ENCODE assay signal across 8 cellular contexts in the genomic region with DNA sequence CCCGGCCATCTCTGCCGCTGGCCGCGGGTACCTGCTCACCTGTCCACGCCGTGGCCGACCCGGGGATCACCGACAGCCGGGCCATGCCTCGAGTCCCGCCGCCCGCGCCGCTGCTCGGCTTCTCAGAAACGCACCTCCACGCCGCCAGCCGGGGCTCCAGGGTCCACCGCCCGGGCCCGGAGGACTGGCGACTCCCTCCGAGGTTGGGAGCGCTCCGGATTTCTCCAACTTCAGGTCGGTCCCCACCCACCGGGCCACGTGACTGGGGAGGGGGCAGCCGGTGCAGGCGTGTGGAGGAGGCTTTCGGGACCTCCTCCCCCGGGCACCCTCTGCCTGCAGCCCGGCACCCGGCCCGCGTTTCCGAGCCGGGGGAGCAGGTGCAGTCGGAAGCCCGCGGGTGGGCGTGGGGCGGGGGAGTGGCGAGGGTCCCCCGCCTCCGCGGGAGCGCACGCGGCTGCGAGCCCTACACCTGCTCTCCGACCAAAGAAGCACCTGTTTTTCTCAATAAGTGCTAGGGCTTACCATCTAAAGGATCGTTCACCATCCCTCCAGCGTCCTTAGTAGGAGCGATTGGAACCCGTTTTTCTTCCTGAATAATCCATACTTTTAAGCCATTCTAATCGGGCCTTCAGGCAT. TPM values are rescaled to one million over a fixed set of nuclear protein-coding genes. Genes with fewer than 3 reads are reported as not detected.
DNase-seq lines count a peak whose midpoint lies in the region; ATAC-seq and TF ChIP-seq lines count a peak whose summit lies in the region.

No MANE protein-coding gene starts in this region.

- CTCF ChIA-PET in A673 (lab: Charles Lee) = no interaction called here

- H3K9ac ChIP-seq in HUES48 (ENCODE audit: low read depth, low read length) = no peak overlapping the region

- H3K4me3 ChIP-seq in A673 (ENCODE audit: low read depth, low read length, poor library complexity, severe bottlenecking) = peak overlapping the region; percentile 26
- H3K4me3 ChIP-seq in HUES48 (ENCODE audit: low read depth, low read length) = peak overlapping the region; percentile 69
- H3K4me3 ChIP-seq in heart right ventricle = peak overlapping the region; percentile 32 to 56 (median 54)
- peak overlapping the region; percentile 22 to 59 (median 46) for H3K4me3 ChIP-seq in sigmoid colon

- H3K4me1 ChIP-seq in A673 (ENCODE audit: insufficient read depth, low read length, poor library complexity, severe bottlenecking) (peaks cover 14% of the 10 kb centered on the region), HUES48 (ENCODE audit: control insufficient read depth, insufficient read depth, low read length) (peaks cover 6% of the 10 kb centered on the region; the same call in 1 of the 2 replicates), heart right ventricle (peaks cover 7 to 27% (median 20%) of the 10 kb centered on the region in 9 donors), sigmoid colon (peaks cover 0 to 20% (median 20%) of the 10 kb centered on the region in 4 donors)

- peaks cover 31% of the 10 kb centered on the region for H3K4me1 Mint-ChIP-seq in activated T-helper 1 cell treated with anti-CD3 and anti-CD28 coated beads, Interleukin-12 subunit alpha, Interleukin-12 subunit beta, Interleukin-2, Interleukin-4 antibody, amounts not matched to agents 30 ng/mL and 10 ng/mL and 1 ng/mL, durations not matched to agents 14 hours and 24 hours and 36 hours (ENCODE audit: low read depth)

- BruUV-seq in A673 (replicated peaks; lab: Mats Ljungman, UMichigan) = no TSS peak

- TF ChIP-seq CTCF in A673 (conservative IDR thresholded peaks at IDR 0.05; ENCODE audit: low read depth, low read length) (no peak), heart right ventricle (IDR thresholded peaks at IDR 0.05) (no peak), sigmoid colon (IDR thresholded peaks at IDR 0.05) (no peak)

- H3K9me3 ChIP-seq in A673 (ENCODE audit: low read depth, low read length, poor library complexity, severe bottlenecking) (no peaks in the 10 kb centered on the region), HUES48 (ENCODE audit: control insufficient read depth, insufficient read depth, low read length) (no peaks in the 10 kb centered on the region), heart right ventricle (peaks cover 0 to 1% (median 0%) of the 10 kb centered on the region in 11 donors), sigmoid colon (no peaks in the 10 kb centered on the region)

- peak in 3 of 8 donors; percentile 11 to 26 (median 14) for ATAC-seq in heart right ventricle
- ATAC-seq in HG02798 (IDR thresholded peaks at IDR 0.05; ENCODE audit: poor library complexity, unreplicated experiment) = no peak
- ATAC-seq in GM18517 (IDR thresholded peaks at IDR 0.05; ENCODE audit: unreplicated experiment) = no peak

- TF ChIP-seq POLR2A in sigmoid colon (IDR thresholded peaks at IDR 0.05) = no peak

- H3K27me3 ChIP-seq in A673 (replicated peaks; ENCODE audit: insufficient read depth, low read depth, low read length, poor library complexity) (peaks cover 42% of the 10 kb centered on the region), HUES48 (ENCODE audit: control insufficient read depth, insufficient read depth, low read length) (peaks cover 65% of the 10 kb centered on the region), heart right ventricle (peaks cover 0 to 49% (median 25%) of the 10 kb centered on the region in 7 donors), sigmoid colon (peaks cover 0 to 25% (median 9%) of the 10 kb centered on the region in 3 donors)

- no peak for DNase-seq in A673 (ENCODE audit: low spot score)
- no peak for DNase-seq in activated T-helper 1 cell treated with anti-CD3 and anti-CD28 coated beads, Interleukin-12 subunit alpha, Interleukin-12 subunit beta, Interleukin-2, Interleukin-4 antibody, amounts not matched to agents 30 ng/mL and 10 ng/mL and 1 ng/mL, durations not matched to agents 14 hours and 24 hours and 36 hours (ENCODE audit: low spot score)
- DNase-seq in heart right ventricle = peak in 1 of 2 donors; percentile 21
- DNase-seq in sigmoid colon = no peak
- no peak for DNase-seq in OCI-M2 (lab: John Stamatoyannopoulos, UW; ENCODE audit: unreplicated experiment)

- H3K36me3 ChIP-seq in A673 (ENCODE audit: insufficient read depth, low read length, poor library complexity, severe bottlenecking) (no peaks in the 10 kb centered on the region), HUES48 (ENCODE audit: control insufficient read depth, insufficient read depth, low read length) (no peaks in the 10 kb centered on the region), heart right ventricle (no peaks in the 10 kb centered on the region), sigmoid colon (no peaks in the 10 kb centered on the region)

- no peaks in the 10 kb centered on the region for H3K9me3 Mint-ChIP-seq in activated T-helper 1 cell treated with anti-CD3 and anti-CD28 coated beads, Interleukin-12 subunit alpha, Interleukin-12 subunit beta, Interleukin-2, Interleukin-4 antibody, amounts not matched to agents 30 ng/mL and 10 ng/mL and 1 ng/mL, durations not matched to agents 14 hours and 24 hours and 36 hours

- intact Hi-C loops in A673 (cut with micrococcal nuclease; ENCODE audit: unreplicated experiment) (no loop called here), heart right ventricle (cut with DNase I) (no loop called here), sigmoid colon (cut with DNase I) (no loop called here)
- intact Hi-C loops in activated T-helper 1 cell treated with anti-CD3 and anti-CD28 coated beads, Interleukin-12 subunit alpha, Interleukin-12 subunit beta, Interleukin-2, Interleukin-4 antibody, amounts not matched to agents 30 ng/mL and 10 ng/mL and 1 ng/mL, durations not matched to agents 14 hours and 24 hours and 36 hours (cut with micrococcal nuclease) = loop anchor here (5.0 to 10.0 kb wide), 8 partner anchors 133 to 1290 kb away; partner anchors contain the start of genes IPO7, SBF2, WEE1 and ZNF143

- peak overlapping the region; percentile 61 for H3K4me3 Mint-ChIP-seq in activated T-helper 1 cell treated with anti-CD3 and anti-CD28 coated beads, Interleukin-12 subunit alpha, Interleukin-12 subunit beta, Interleukin-2, Interleukin-4 antibody, amounts not matched to agents 30 ng/mL and 10 ng/mL and 1 ng/mL, durations not matched to agents 14 hours and 24 hours and 36 hours

- peak overlapping the region; percentile 8 for H3K27ac Mint-ChIP-seq in activated T-helper 1 cell treated with anti-CD3 and anti-CD28 coated beads, Interleukin-12 subunit alpha, Interleukin-12 subunit beta, Interleukin-2, Interleukin-4 antibody, amounts not matched to agents 30 ng/mL and 10 ng/mL and 1 ng/mL, durations not matched to agents 14 hours and 24 hours and 36 hours

- TF ChIP-seq EP300 in sigmoid colon (IDR thresholded peaks at IDR 0.05) = no peak

- H3K27me3 Mint-ChIP-seq in activated T-helper 1 cell treated with anti-CD3 and anti-CD28 coated beads, Interleukin-12 subunit alpha, Interleukin-12 subunit beta, Interleukin-2, Interleukin-4 antibody, amounts not matched to agents 30 ng/mL and 10 ng/mL and 1 ng/mL, durations not matched to agents 14 hours and 24 hours and 36 hours (ENCODE audit: insufficient read depth) = peaks cover 36% of the 10 kb centered on the region

- POLR2A ChIA-PET in A673 (lab: Charles Lee; ENCODE audit: low non-redundant PET) = no interaction called here

- peaks cover 1% of the 10 kb centered on the region for H3K36me3 Mint-ChIP-seq in activated T-helper 1 cell treated with anti-CD3 and anti-CD28 coated beads, Interleukin-12 subunit alpha, Interleukin-12 subunit beta, Interleukin-2, Interleukin-4 antibody, amounts not matched to agents 30 ng/mL and 10 ng/mL and 1 ng/mL, durations not matched to agents 14 hours and 24 hours and 36 hours (ENCODE audit: low read depth)

- H3K27ac ChIP-seq in A673 (ENCODE audit: low read depth, low read length, poor library complexity, severe bottlenecking) = no peak overlapping the region
- H3K27ac ChIP-seq in HUES48 (ENCODE audit: low read depth, low read length) = no peak overlapping the region
- no peak overlapping the region for H3K27ac ChIP-seq in heart right ventricle
- H3K27ac ChIP-seq in sigmoid colon = peak overlapping the region in 1 of 4 donors; percentile 62

- 11% methylated on average over 59 to 60 of the region's 60 CpGs for WGBS in heart right ventricle, 2 donors
- WGBS in sigmoid colon, 2 donors = 9 to 12% methylated on average over 60 of the region's 60 CpGs

RNA-seq across cellular contexts. Expression of gene NRIP3, which starts 0.6 kb away (rescaled TPM):
- 1.6 and 2.2 TPM in 2 replicates for total RNA-seq in A673 (2021)
- 4.4 and 4.8 TPM in 2 replicates for total RNA-seq in activated T-helper 1 cell treated with anti-CD3 and anti-CD28 coated beads, Interleukin-12 subunit alpha, Interleukin-12 subunit beta, Interleukin-2, Interleukin-4 antibody, amounts not matched to agents 30 ng/mL and 10 ng/mL and 1 ng/mL, durations not matched to agents 14 hours and 24 hours and 36 hours
- 1 to 10 TPM in 6 of 10 donors, under 1 TPM in 4; 0.32 to 1.9 (median 1.1) TPM for total RNA-seq in heart right ventricle
- under 1 TPM in 1 of 2 donors, not detected in 1; 0.13 TPM for polyA plus RNA-seq in heart right ventricle
- 1 to 10 TPM; 2.3 to 5.3 (median 3.6) TPM for total RNA-seq in sigmoid colon
- under 1 TPM in 2 of 3 donors, not detected in 1; under 0.01 to 0.61 TPM for polyA plus RNA-seq in sigmoid colon

RNA-seq across cellular contexts. Expression of gene TMEM9B, which starts 40.2 kb away (rescaled TPM):
- total RNA-seq in A673 (2021) (9.1 and 11.3 TPM in 2 replicates), heart right ventricle (10 to 100 TPM; 35.5 to 52.8 (median 47.7) TPM), sigmoid colon (10 to 100 TPM; 13.3 to 24.3 (median 20.1) TPM)
- total RNA-seq in activated T-helper 1 cell treated with anti-CD3 and anti-CD28 coated beads, Interleukin-12 subunit alpha, Interleukin-12 subunit beta, Interleukin-2, Interleukin-4 antibody, amounts not matched to agents 30 ng/mL and 10 ng/mL and 1 ng/mL, durations not matched to agents 14 hours and 24 hours and 36 hours = 27.0 and 31.3 TPM in 2 replicates
- polyA plus RNA-seq in heart right ventricle (10 to 100 TPM; 23.8 to 56.7 TPM), sigmoid colon (10 to 100 TPM; 48.3 to 58.9 (median 49.8) TPM)
